Comparison of ENCODE assay signal across 10 cellular contexts in the genomic region with DNA sequence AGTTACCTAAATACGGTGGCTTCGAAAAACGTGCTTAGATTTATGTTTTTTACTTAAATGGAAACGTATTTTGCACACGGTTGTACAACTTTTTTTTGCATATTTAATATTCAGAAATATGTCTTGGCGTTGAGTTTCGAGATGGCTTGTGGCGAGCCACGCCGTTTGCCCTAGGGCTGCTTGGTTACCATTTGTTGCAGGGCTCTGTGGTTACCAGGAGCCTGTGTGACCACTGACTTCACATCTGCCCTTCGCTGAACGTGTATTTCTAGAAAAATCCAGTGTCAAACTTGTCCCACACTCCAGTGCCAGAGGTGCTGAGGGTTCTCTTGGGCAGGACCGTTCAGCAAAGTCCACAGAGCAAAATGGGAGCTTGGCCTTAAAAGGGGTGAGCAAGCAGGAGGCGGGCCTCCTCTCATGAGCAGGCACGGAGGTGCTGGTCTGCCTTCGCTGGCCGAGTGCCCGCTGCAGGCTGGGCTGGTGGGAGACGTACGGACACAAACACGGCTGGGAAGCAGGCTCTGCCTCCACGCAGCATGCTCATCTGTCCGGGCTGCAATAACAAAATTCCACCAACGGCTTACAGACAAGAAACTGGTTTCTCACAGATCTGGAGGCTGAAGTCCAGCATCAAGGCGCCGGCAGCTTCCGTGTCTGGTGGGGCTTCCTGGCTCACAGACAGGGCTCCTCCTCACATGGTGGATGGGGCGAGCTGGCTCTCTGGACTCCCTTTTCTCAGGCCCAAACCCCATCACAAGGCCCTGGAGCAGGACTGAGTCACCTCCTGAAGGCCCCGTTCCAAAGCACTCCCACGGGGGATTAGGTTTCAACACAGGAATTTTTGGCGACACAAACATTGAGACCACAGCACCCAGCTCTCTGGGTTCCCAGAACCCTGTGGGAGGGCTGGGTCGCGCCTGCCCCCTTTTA. TPM values are rescaled to one million over a fixed set of nuclear protein-coding genes. Genes with fewer than 3 reads are reported as not detected.
DNase-seq lines count a peak whose midpoint lies in the region; ATAC-seq and TF ChIP-seq lines count a peak whose summit lies in the region.
"Had no signal": no experiment of that assay in that cellular context is flagged by ENCODE, and none has a peak within 500 bp of the region (broad histone marks: within the 10 kb centered on the region; RNA-seq: fewer than 3 reads in every experiment).

No MANE protein-coding gene starts in this region.

- intact Hi-C loops in A673 (cut with micrococcal nuclease; ENCODE audit: unreplicated experiment) = no loop called here

- peaks cover 42% of the 10 kb centered on the region for H3K4me1 ChIP-seq in A673 (ENCODE audit: insufficient read depth, low read length, poor library complexity, severe bottlenecking)

- H3K27ac ChIP-seq in A673 (ENCODE audit: low read depth, low read length, poor library complexity, severe bottlenecking) = peak overlapping the region; percentile 51
- H3K27ac ChIP-seq: cardiac muscle cell had no signal

- H3K9me3 ChIP-seq in A673 (ENCODE audit: low read depth, low read length, poor library complexity, severe bottlenecking) = no peaks in the 10 kb centered on the region

- peak; percentile 29 for ATAC-seq in GM18867 (IDR thresholded peaks at IDR 0.05; ENCODE audit: unreplicated experiment)
- no peak for ATAC-seq in GM19023 (IDR thresholded peaks at IDR 0.05; ENCODE audit: unreplicated experiment)

- DNase-seq in A673 (ENCODE audit: low spot score) = peak; percentile 55
- DNase-seq in SW480 (ENCODE audit: low spot score) = peak; percentile 65
- peak; percentile 89 for DNase-seq in fibroblast of villous mesenchyme (ENCODE audit: low read depth)
- no peak for DNase-seq in SIG-M5 treated with dmso at 0.1 percent for 504 hours (lab: John Stamatoyannopoulos, UW; ENCODE audit: unreplicated experiment)
- no peak for DNase-seq in NCI-H446 treated with DMSO at 0.1 percent for 48 hours (lab: John Stamatoyannopoulos, UW)
- no peak for DNase-seq in central memory CD4-positive, alpha-beta T cell
- DNase-seq: DMS153 had no signal

- CTCF ChIA-PET in A673 (lab: Charles Lee) = no interaction called here

- BruUV-seq in A673 (replicated peaks; lab: Mats Ljungman, UMichigan) = no TSS peak

- peaks cover 22% of the 10 kb centered on the region for H3K36me3 ChIP-seq in A673 (ENCODE audit: insufficient read depth, low read length, poor library complexity, severe bottlenecking)

- TF ChIP-seq CTCF in A673 (conservative IDR thresholded peaks at IDR 0.05; ENCODE audit: low read depth, low read length) = no peak
- no peak for TF ChIP-seq CTCF in fibroblast of villous mesenchyme (IDR thresholded peaks at IDR 0.05; ENCODE audit: insufficient read depth, low read depth, low read length)

- POLR2A ChIA-PET in A673 (lab: Charles Lee; ENCODE audit: low non-redundant PET) = no interaction called here

- H3K27me3 ChIP-seq in A673 (replicated peaks; ENCODE audit: insufficient read depth, low read depth, low read length, poor library complexity) = no peaks in the 10 kb centered on the region
- H3K27me3 ChIP-seq: cardiac muscle cell had no signal

- H3K4me3 ChIP-seq in A673 (ENCODE audit: low read depth, low read length, poor library complexity, severe bottlenecking) (no peak overlapping the region), fibroblast of villous mesenchyme (ENCODE audit: low read depth, low read length) (no peak overlapping the region)
- H3K4me3 ChIP-seq: cardiac muscle cell had no signal

RNA-seq across cellular contexts. Expression of gene MRPL36, which starts 5.4 kb away (rescaled TPM):
- total RNA-seq in A673 (2021) (89.5 and 102 TPM in 2 replicates), fibroblast of villous mesenchyme (49.7 and 55.1 TPM in 2 replicates)

RNA-seq across cellular contexts. Expression of gene NDUFS6, which starts 7.0 kb away (rescaled TPM):
- total RNA-seq in A673 (2021) = 69.4 and 72.8 TPM in 2 replicates
- 22.9 and 37.4 TPM in 2 replicates for total RNA-seq in fibroblast of villous mesenchyme

Comparison
In these comparisons a context has a peak if more than half of its experiments do, and no peak if none do; other contexts are left out.
1. DNase-seq: peak in A673 (single experiment), SW480 (single experiment) and fibroblast of villous mesenchyme (single experiment); none in SIG-M5 treated with dmso at 0.1 percent for 504 hours (single experiment), NCI-H446 treated with DMSO at 0.1 percent for 48 hours (single experiment) and central memory CD4-positive, alpha-beta T cell (single experiment).